Comparison of ENCODE assay signal across 8 cellular contexts in genomic region chr1:248872752-248873408, GRCh38. TPM values are rescaled to one million over a fixed set of nuclear protein-coding genes. Genes with fewer than 3 reads are reported as not detected.
DNase-seq lines count a peak whose midpoint lies in the region; TF ChIP-seq lines count a peak whose summit lies in the region.

No MANE protein-coding gene starts in this region.

- no peaks in the 10 kb centered on the region for H3K9me3 ChIP-seq in GM23248 (ENCODE audit: low read depth)
- no peaks in the 10 kb centered on the region for H3K9me3 ChIP-seq in left ventricle myocardium inferior (replicated peaks)

- peak overlapping the region; percentile 88 for H3K4me3 Mint-ChIP-seq in progenitor cell of endocrine pancreas (ENCODE audit: low read depth)

- peak overlapping the region; percentile 92 for H3K4me2 ChIP-seq in GM23248 (ENCODE audit: unreplicated experiment)

- CTCF ChIA-PET in RWPE1 (lab: Yijun Ruan, JAX) = interaction anchor here (0.5 to 0.7 kb wide), 2 partner anchors 53 to 1235 kb away, joined by 4 to 7 read pairs; no protein-coding TSS in a partner anchor

- H3K27me3 Mint-ChIP-seq in progenitor cell of endocrine pancreas = no peaks in the 10 kb centered on the region

- peak; percentile 58 for DNase-seq in GDM1 (lab: John Stamatoyannopoulos, UW)
- peak; percentile 83 for DNase-seq in GM23248
- DNase-seq in Jurkat, Clone E6-1 (ENCODE audit: low read depth, low spot score) = peak; percentile 59
- DNase-seq in RWPE1 (ENCODE audit: low spot score) = peak; percentile 60
- peak; percentile 69 for DNase-seq in amniotic epithelial cell (ENCODE audit: low read depth)
- DNase-seq in left ventricle myocardium inferior = peak; percentile 49
- DNase-seq in progenitor cell of endocrine pancreas (ENCODE audit: low spot score, unreplicated experiment) = peak; percentile 44
- no peak for DNase-seq in activated gamma-delta T cell treated with Interleukin-2 at 50 U/mL for 16 hours

- H3K27me3 ChIP-seq in GM23248 (replicated peaks; ENCODE audit: insufficient read depth) = no peaks in the 10 kb centered on the region
- H3K27me3 ChIP-seq in left ventricle myocardium inferior (ENCODE audit: low read depth) = no peaks in the 10 kb centered on the region

- peak overlapping the region; percentile 99 for H3K27ac Mint-ChIP-seq in progenitor cell of endocrine pancreas

- peak overlapping the region; percentile 98 for H2AFZ ChIP-seq in GM23248

- TF ChIP-seq CTCF in RWPE1 (conservative IDR thresholded peaks at IDR 0.05; ENCODE audit: low read depth) = no peak
- no peak for TF ChIP-seq CTCF in left ventricle myocardium inferior (IDR thresholded peaks at IDR 0.05; ENCODE audit: borderline replicate concordance)
- no peak for TF ChIP-seq CTCF in progenitor cell of endocrine pancreas (IDR thresholded peaks at IDR 0.05; ENCODE audit: unreplicated experiment)

- H3K4me1 ChIP-seq in GM23248 (ENCODE audit: insufficient read depth) (peaks cover 9% of the 10 kb centered on the region), left ventricle myocardium inferior (peaks cover 14% of the 10 kb centered on the region)

- no peaks in the 10 kb centered on the region for H3K79me2 ChIP-seq in GM23248 (ENCODE audit: insufficient read depth)

- H3F3A ChIP-seq in GM23248 (ENCODE audit: insufficient read depth) = peaks cover 26% of the 10 kb centered on the region

- peak overlapping the region; percentile 91 for H3K4me3 ChIP-seq in GM23248
- peak overlapping the region; percentile 91 for H3K4me3 ChIP-seq in Jurkat, Clone E6-1 (ENCODE audit: low read length)
- H3K4me3 ChIP-seq in left ventricle myocardium inferior = peak overlapping the region; percentile 75

- no peaks in the 10 kb centered on the region for H3K9me3 Mint-ChIP-seq in progenitor cell of endocrine pancreas (ENCODE audit: low read depth)

- POLR2A ChIA-PET in RWPE1 (lab: Yijun Ruan, JAX; ENCODE audit: low non-redundant PET) = interaction anchor here (0.7 to 1.2 kb wide), 2 partner anchors 14 to 33 kb away, joined by 4 read pairs; partner anchors contain the start of genes PGBD2 and ZNF692

- no peaks in the 10 kb centered on the region for H3K36me3 ChIP-seq in GM23248 (ENCODE audit: low read depth)
- H3K36me3 ChIP-seq in left ventricle myocardium inferior = no peaks in the 10 kb centered on the region

- in situ Hi-C loops in GM23248 (cut with MboI) = no loop called here

- WGBS in GM23248 (ENCODE audit: low coverage in 1 of 2, low lambda C conversion rate in 2 of 2, missing lambda C conversion rate in 2 of 2), 2 experiments = 2 to 3% methylated on average over 31 of the region's 31 CpGs

- H3K9me2 ChIP-seq in GM23248 (ENCODE audit: insufficient read depth) = no peaks in the 10 kb centered on the region

- H3K9ac ChIP-seq in GM23248 = peak overlapping the region; percentile 95

- H3K36me3 Mint-ChIP-seq in progenitor cell of endocrine pancreas (ENCODE audit: insufficient read depth) = peaks cover 4% of the 10 kb centered on the region

- H4K20me1 ChIP-seq in GM23248 (ENCODE audit: insufficient read depth) = no peaks in the 10 kb centered on the region

- H3K4me1 Mint-ChIP-seq in progenitor cell of endocrine pancreas (ENCODE audit: low read depth) = peaks cover 4% of the 10 kb centered on the region

- H3K27ac ChIP-seq in GM23248 = peak overlapping the region; percentile 97
- peak overlapping the region; percentile 96 for H3K27ac ChIP-seq in RWPE1
- peak overlapping the region; percentile 95 for H3K27ac ChIP-seq in left ventricle myocardium inferior (replicated peaks)

- intact Hi-C loops in left ventricle myocardium inferior (cut with micrococcal nuclease) = no loop called here

RNA-seq across cellular contexts. Expression of gene ZNF692, which starts 14.0 kb away (rescaled TPM):
- 17.0 and 21.5 TPM in 2 replicates for total RNA-seq in GM23248 (2014; rRNA removed; shearing (Covaris generic))
- 16.2 and 16.7 TPM in 2 replicates for polyA plus RNA-seq in GM23248 (2016; fragmentation: Nextera tagmentation; extraction: Ambion mirVana)
- polyA plus RNA-seq in Jurkat, Clone E6-1 (2012; ENCODE audit: insufficient read depth, insufficient read length) = 80.0 TPM
- total RNA-seq in left ventricle myocardium inferior = 23.0 TPM
- 107 and 109 TPM in 2 replicates for total RNA-seq in progenitor cell of endocrine pancreas

RNA-seq across cellular contexts. Expression of gene PGBD2, which starts 33.2 kb away (rescaled TPM):
- 3.5 and 6.1 TPM in 2 replicates for total RNA-seq in GM23248 (2014; rRNA removed; shearing (Covaris generic))
- polyA plus RNA-seq in GM23248 (2016; fragmentation: Nextera tagmentation; extraction: Ambion mirVana) = 5.0 and 5.8 TPM in 2 replicates
- polyA plus RNA-seq in Jurkat, Clone E6-1 (2012; ENCODE audit: insufficient read depth, insufficient read length) = 3.8 TPM
- total RNA-seq in left ventricle myocardium inferior = 3.9 TPM
- 16.0 and 16.6 TPM in 2 replicates for total RNA-seq in progenitor cell of endocrine pancreas

RNA-seq across cellular contexts. Expression of gene ZNF672, which starts 34.9 kb away (rescaled TPM):
- total RNA-seq in GM23248 (2014; rRNA removed; shearing (Covaris generic)) = 13.5 and 13.8 TPM in 2 replicates
- 10.5 and 11.6 TPM in 2 replicates for polyA plus RNA-seq in GM23248 (2016; fragmentation: Nextera tagmentation; extraction: Ambion mirVana)
- 36.6 TPM for polyA plus RNA-seq in Jurkat, Clone E6-1 (2012; ENCODE audit: insufficient read depth, insufficient read length)
- 43.1 TPM for total RNA-seq in left ventricle myocardium inferior
- 36.8 and 37.2 TPM in 2 replicates for total RNA-seq in progenitor cell of endocrine pancreas

RNA-seq across cellular contexts. Expression of gene SH3BP5L, which starts 47.2 kb away (rescaled TPM):
- total RNA-seq in GM23248 (2014; rRNA removed; shearing (Covaris generic)) = 46.4 and 64.4 TPM in 2 replicates
- polyA plus RNA-seq in GM23248 (2016; fragmentation: Nextera tagmentation; extraction: Ambion mirVana) = 5.3 and 5.9 TPM in 2 replicates
- 21.1 TPM for polyA plus RNA-seq in Jurkat, Clone E6-1 (2012; ENCODE audit: insufficient read depth, insufficient read length)
- total RNA-seq in left ventricle myocardium inferior (18.0 TPM), progenitor cell of endocrine pancreas (32.5 and 35.1 TPM in 2 replicates)
